Comparison of ENCODE assay signal across 1 cellular context in genomic region chr20:11982289-11982957, GRCh38.
TF ChIP-seq lines count a peak whose summit lies in the region.

No MANE protein-coding gene starts in this region.

TF ChIP-seq in HepG2, 621 proteins besides CTCF, POLR2A, EP300 and RAD21 (continued from another document):
- TF ChIP-seq NFAT5 (CRISPR knock-in tag; IDR thresholded peaks at IDR 0.05) (no peak), ZMYM4 (CRISPR knock-in tag; IDR thresholded peaks at IDR 0.05) (peak; percentile 53; the same call in 1 of the 2 replicates), NCOA2 (CRISPR knock-in tag; IDR thresholded peaks at IDR 0.05) (0 out of 2 replicates have a peak, but pooled peaks have one; percentile 43), HDAC1 (CRISPR knock-in tag; IDR thresholded peaks at IDR 0.05) (peak; percentile 25; the same call in 1 of the 2 replicates), FOXA3 (CRISPR knock-in tag; IDR thresholded peaks at IDR 0.05) (peak; percentile 63), TBL1XR1 (IDR thresholded peaks at IDR 0.05; ENCODE audit: borderline replicate concordance, low read length, partially characterized antibody) (peak; percentile 26), ARID5B (CRISPR knock-in tag; IDR thresholded peaks at IDR 0.05) (peak; percentile 65; the same call in 1 of the 2 replicates), HDAC2 (CRISPR knock-in tag; IDR thresholded peaks at IDR 0.05) (0 out of 2 replicates have a peak, but pooled peaks have one; percentile 16), FOXP4 (CRISPR knock-in tag; IDR thresholded peaks at IDR 0.05) (peak; percentile 43; the same call in 1 of the 2 replicates), ZBTB43 (CRISPR knock-in tag; conservative IDR thresholded peaks at IDR 0.05) (peak; percentile 75; the same call in 1 of the 2 replicates), PAXIP1 (CRISPR knock-in tag; conservative IDR thresholded peaks at IDR 0.05) (peak; percentile 62; the same call in 1 of the 2 replicates), SKI (IDR thresholded peaks at IDR 0.05; ENCODE audit: partially characterized antibody) (peak; percentile 10), ZKSCAN1 (IDR thresholded peaks at IDR 0.05; ENCODE audit: low read length) (no peak), ZNF460 (CRISPR knock-in tag; IDR thresholded peaks at IDR 0.05; ENCODE audit: borderline replicate concordance) (no peak), CEBPB (IDR thresholded peaks at IDR 0.05; ENCODE audit: borderline replicate concordance, low read depth, low read length) (no peak), ZNF275 (CRISPR knock-in tag; IDR thresholded peaks at IDR 0.05; ENCODE audit: borderline replicate concordance) (no peak), FIP1L1 (IDR thresholded peaks at IDR 0.05; ENCODE audit: borderline replicate concordance, insufficient read depth, low read depth, low read length) (no peak), ZNF101 (CRISPR knock-in tag; IDR thresholded peaks at IDR 0.05; ENCODE audit: borderline replicate concordance, low read depth) (no peak), PPARG (CRISPR knock-in tag; conservative IDR thresholded peaks at IDR 0.05) (0 out of 2 replicates have a peak, but pooled peaks have one; percentile 32), RARA (CRISPR knock-in tag; IDR thresholded peaks at IDR 0.05) (0 out of 2 replicates have a peak, but pooled peaks have one; percentile 9), CHD4 (IDR thresholded peaks at IDR 0.05; ENCODE audit: borderline replicate concordance, low read length) (no peak)
